ENCODE assay signal across 8 cellular contexts in genomic region chr20:3172933-3173581, GRCh38. TPM values are rescaled to one million over a fixed set of nuclear protein-coding genes. Genes with fewer than 3 reads are reported as not detected.
DNase-seq lines count a peak whose midpoint lies in the region; ATAC-seq and TF ChIP-seq lines count a peak whose summit lies in the region.

Gene LZTS3 (minus strand): TSS chr20:3173549. CDS start chr20:3167163, 6,386 bp downstream.

- no peak for TF ChIP-seq POLR2A in lower leg skin (IDR thresholded peaks at IDR 0.05)

- intact Hi-C loops in lower leg skin (cut with DNase I; ENCODE audit: low total_unique reads) = no loop called here

- DNase-seq in NCI-H187 (lab: John Stamatoyannopoulos, UW) = peak; percentile 40 to 67
- DNase-seq in NCI-H187 treated with DMSO at 0.1 percent for 48 hours (lab: John Stamatoyannopoulos, UW) = no peak
- DNase-seq in NCI-H2107 (lab: John Stamatoyannopoulos, UW) = peak; percentile 34
- peak; percentile 46 to 65 for DNase-seq in activated CD4-positive, alpha-beta T cell treated with anti-CD3 and anti-CD28 coated beads for 24 hours (ENCODE audit: low read depth in 2 of 2)
- peak; percentile 48 for DNase-seq in choroid plexus epithelial cell (ENCODE audit: low read depth)
- peak; percentile 49 to 95 for DNase-seq in lower leg skin (ENCODE audit: low spot score in 2 of 2)
- DNase-seq in stimulated activated CD4-positive, alpha-beta T cell treated with anti-CD3 and anti-CD28 coated beads, Interleukin-4, amount 100 ng/mL, for 48 hours (ENCODE audit: low read depth in 2 of 2) = peak; percentile 61 to 63

- H3K4me3 ChIP-seq in choroid plexus epithelial cell (ENCODE audit: low read depth, low read length) = peak within 1 kb of the TSS; percentile 82
- H3K4me3 ChIP-seq in lower leg skin (ENCODE audit: low read depth, poor library complexity, severe bottlenecking) = peak within 1 kb of the TSS; percentile 69

- WGBS in lower leg skin, 2 donors = 1% methylated on average over 16 to 49 of the region's 58 CpGs

- peak; percentile 39 for ATAC-seq in HG02870 (IDR thresholded peaks at IDR 0.05; ENCODE audit: unreplicated experiment)

- no peak for TF ChIP-seq CTCF in choroid plexus epithelial cell (conservative IDR thresholded peaks at IDR 0.05; ENCODE audit: low read depth, low read length)
- TF ChIP-seq CTCF in lower leg skin (IDR thresholded peaks at IDR 0.05) = no peak

RNA-seq across cellular contexts. Expression of gene LZTS3, which starts in this region (rescaled TPM):
- 1 to 10 TPM; 4.4 to 9.7 (median 7.7) TPM for total RNA-seq in lower leg skin
